In the genomic region with DNA sequence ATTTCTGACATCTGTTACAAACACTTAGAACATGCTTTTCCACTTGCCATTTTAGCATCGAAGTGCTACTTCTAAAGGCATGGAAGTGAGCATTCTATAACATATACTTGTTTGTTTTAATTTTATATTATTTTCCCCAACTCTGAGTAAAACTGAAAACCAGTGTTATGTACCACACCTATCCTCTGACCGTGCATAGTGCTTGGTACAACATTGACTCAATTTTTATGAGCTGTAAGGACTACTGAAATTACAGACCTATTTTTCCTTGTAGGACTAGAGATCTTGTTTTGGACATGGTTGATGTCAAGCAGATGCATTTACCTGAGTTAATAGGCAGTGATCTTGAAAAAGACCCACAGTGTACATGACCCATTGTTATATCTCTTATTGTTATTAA, we compare ENCODE assay signal across 23 cellular contexts. TPM values are rescaled to one million over a fixed set of nuclear protein-coding genes. Genes with fewer than 3 reads are reported as not detected.
"Had no signal": no experiment of that assay in that cellular context is flagged by ENCODE, and none has a peak within 500 bp of the region (broad histone marks: within the 10 kb centered on the region; RNA-seq: fewer than 3 reads in every experiment).

No MANE protein-coding gene starts in this region.

- H3K9me3 Mint-ChIP-seq: activated naive CD4-positive, alpha-beta T cell treated with anti-CD3 and anti-CD28 coated beads, Interleukin-2, amount 50 U/mL, for 24 hours; activated naive CD8-positive, alpha-beta T cell treated with anti-CD3 and anti-CD28 coated beads, Interleukin-2, amount 50 U/mL, for 24 hours; central memory CD8-positive, alpha-beta T cell had no signal

- H3K4me3 Mint-ChIP-seq: activated naive CD4-positive, alpha-beta T cell treated with anti-CD3 and anti-CD28 coated beads, Interleukin-2, amount 50 U/mL, for 24 hours; activated naive CD8-positive, alpha-beta T cell treated with anti-CD3 and anti-CD28 coated beads, Interleukin-2, amount 50 U/mL, for 24 hours; central memory CD8-positive, alpha-beta T cell had no signal

- H3K9me3 ChIP-seq: ascending aorta, body of pancreas had no signal

- H3K27ac Mint-ChIP-seq: activated naive CD8-positive, alpha-beta T cell treated with anti-CD3 and anti-CD28 coated beads, Interleukin-2, amount 50 U/mL, for 24 hours had no signal

- ATAC-seq: activated naive CD8-positive, alpha-beta T cell treated with anti-CD3 and anti-CD28 coated beads, Interleukin-2, amount 50 U/mL, for 24 hours; body of pancreas; K562; PC-3 had no signal

- DNase-seq: activated CD4-positive, alpha-beta T cell treated with anti-CD3 and anti-CD28 coated beads for 48 hours; activated CD4-positive, alpha-beta T cell treated with anti-CD3 and anti-CD28 coated beads, Interleukin-2, amount 50 U/mL, for 4 hours; activated CD4-positive, CD25-positive, alpha-beta regulatory T cell; activated CD8-positive, alpha-beta memory T cell treated with anti-CD3 and anti-CD28 coated beads, Interleukin-2, amount 50 U/mL, for 4 hours; activated gamma-delta T cell; activated naive CD8-positive, alpha-beta T cell treated with anti-CD3 and anti-CD28 coated beads, Interleukin-2, amount 50 U/mL, for 24 hours; activated T-cell treated with anti-CD3 and anti-CD28 coated beads, Interleukin-2, amount 50 U/mL, for 1 hour; amniotic stem cell; body of pancreas; Karpas-422; MM.1S; NCI-H1105; NCI-H1436; NCI-H1694 treated with DMSO at 0.1 percent for 48 hours; NCI-H2029 treated with DMSO at 0.1 percent for 48 hours; NCI-H510A treated with DMSO at 0.1 percent for 48 hours; NCI-H69; PC-3; SHP77 had no signal

- H3K27me3 Mint-ChIP-seq: activated naive CD4-positive, alpha-beta T cell treated with anti-CD3 and anti-CD28 coated beads, Interleukin-2, amount 50 U/mL, for 24 hours; activated naive CD8-positive, alpha-beta T cell treated with anti-CD3 and anti-CD28 coated beads, Interleukin-2, amount 50 U/mL, for 24 hours; central memory CD8-positive, alpha-beta T cell had no signal

RNA-seq across cellular contexts. Expression of a gene that starts 51.5 kb away (rescaled TPM):
- total RNA-seq: ascending aorta had no signal
